ENCODE assay signal across 15 cellular contexts in the genomic region with DNA sequence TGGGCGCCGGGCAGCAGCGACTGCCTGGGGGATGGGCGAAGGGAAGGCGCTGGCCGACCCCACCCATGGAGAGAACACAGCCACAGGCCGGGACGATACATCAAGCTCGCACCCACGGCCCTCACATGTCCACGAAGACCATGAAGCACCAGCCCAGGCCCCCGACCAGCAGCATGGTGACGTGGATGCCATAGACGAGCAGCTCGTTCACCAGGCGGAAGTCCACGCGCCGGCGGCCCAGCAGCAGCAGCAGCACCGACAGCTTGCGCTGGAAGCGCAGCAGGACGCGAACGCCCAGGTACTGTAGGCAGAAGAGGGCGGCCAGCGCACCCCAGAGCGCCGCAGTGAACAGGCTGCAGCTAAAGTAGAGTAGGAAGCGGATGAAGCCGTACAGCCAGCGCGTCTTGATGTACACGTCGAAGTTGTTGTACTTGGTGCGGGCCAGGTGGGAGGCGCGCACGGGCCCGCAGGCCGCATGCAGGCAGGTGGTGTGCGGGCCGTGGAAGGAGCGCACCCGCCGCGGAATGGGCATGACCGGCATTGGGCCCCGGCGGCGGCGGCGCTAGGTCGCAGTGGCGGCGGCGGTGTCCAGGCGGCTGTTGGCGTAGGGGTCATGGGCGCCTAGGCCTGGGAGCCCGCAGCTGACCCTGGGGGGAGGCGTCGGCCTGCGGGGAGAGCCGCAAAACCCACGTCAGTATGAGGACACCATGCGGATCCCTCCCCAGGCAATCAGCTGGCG. TPM values are rescaled to one million over a fixed set of nuclear protein-coding genes. Genes with fewer than 3 reads are reported as not detected.
A peak's percentile ranks its signal among the peaks of the same experiment; 100 is the strongest.
DNase-seq lines count a peak whose midpoint lies in the region; ATAC-seq and TF ChIP-seq lines count a peak whose summit lies in the region.
"Had no signal": no experiment of that assay in that cellular context is flagged by ENCODE, and none has a peak within 500 bp of the region (broad histone marks: within the 10 kb centered on the region; RNA-seq: fewer than 3 reads in every experiment).

No MANE protein-coding gene starts in this region.

- no peak overlapping the region for H2AFZ ChIP-seq in hepatocyte

- TF ChIP-seq CTCF in heart right ventricle (IDR thresholded peaks at IDR 0.05), result no peak
- no peak for TF ChIP-seq CTCF in VCaP (conservative IDR thresholded peaks at IDR 0.05)
- TF ChIP-seq CTCF in hepatocyte (IDR thresholded peaks at IDR 0.05; ENCODE audit: poor library complexity), result no peak

- DNase-seq in heart right ventricle (no peak), cardiac septum (ENCODE audit: low spot score) (no peak), hepatocyte (ENCODE audit: low spot score) (no peak), DMS 273 treated with DMSO at 0.1 percent for 48 hours (lab: John Stamatoyannopoulos, UW) (no peak), G401 (ENCODE audit: low spot score) (no peak)
- DNase-seq: activated effector memory CD4-positive, alpha-beta T cell treated with anti-CD3 and anti-CD28 coated beads, Interleukin-2, amount 50 U/mL, for 16 hours; BE2C; IMR-90; NCI-H69; SJCRH30; stimulated activated CD4-positive, alpha-beta T cell treated with anti-CD3 and anti-CD28 coated beads, Interleukin-4, amount 100 ng/mL, for 4 hours had no signal

- H3K27me3 ChIP-seq in heart right ventricle (no peaks in the 10 kb centered on the region), hepatocyte (no peaks in the 10 kb centered on the region), stomach smooth muscle (ENCODE audit: control insufficient read depth in 1 of 2, insufficient read depth in 2 of 2, low read length in 2 of 2) (no peaks in the 10 kb centered on the region)
- H3K27me3 ChIP-seq: BE2C, SJCRH30 had no signal

- no peaks in the 10 kb centered on the region for H4K20me1 ChIP-seq in hepatocyte (ENCODE audit: insufficient read depth, poor library complexity, severe bottlenecking)

- WGBS in heart right ventricle, 2 donors, result 96 to 97% methylated on average over 69 of the region's 69 CpGs
- WGBS in hepatocyte (ENCODE audit: low lambda C conversion rate, missing lambda C conversion rate), result 98% methylated on average over 66 of the region's 69 CpGs

- H3K36me3 ChIP-seq in heart right ventricle (peaks cover 0 to 33% (median 9%) of the 10 kb centered on the region in 9 donors), hepatocyte (replicated peaks; ENCODE audit: insufficient read depth, low read depth) (no peaks in the 10 kb centered on the region), stomach smooth muscle (ENCODE audit: control insufficient read depth in 2 of 2, insufficient read depth in 2 of 2, low read length in 2 of 2) (peaks cover 4 to 6% of the 10 kb centered on the region in 2 donors)
- H3K36me3 ChIP-seq: SJCRH30 had no signal

- in situ Hi-C loops in G401 (cut with HindIII; ENCODE audit: low sequenced_read_pairs), result no loop called here

- H3K9me2 ChIP-seq in hepatocyte (replicated peaks; ENCODE audit: insufficient read depth), result no peaks in the 10 kb centered on the region

- peaks cover 40% of the 10 kb centered on the region for H3K79me2 ChIP-seq in hepatocyte

- H3K9me3 ChIP-seq in heart right ventricle, result no peaks in the 10 kb centered on the region
- no peaks in the 10 kb centered on the region for H3K9me3 ChIP-seq in hepatocyte (ENCODE audit: low read depth)
- no peaks in the 10 kb centered on the region for H3K9me3 ChIP-seq in stomach smooth muscle (ENCODE audit: control insufficient read depth in 2 of 2, low read length in 2 of 2)
- H3K9me3 ChIP-seq: BE2C, SJCRH30 had no signal

- no peak for ATAC-seq in heart right ventricle
- no peak for ATAC-seq in HG02623 (IDR thresholded peaks at IDR 0.05; ENCODE audit: unreplicated experiment)
- ATAC-seq: esophagus mucosa had no signal

- H3K27ac ChIP-seq in heart right ventricle, result peak overlapping the region in 8 of 10 donors; percentile 86 to 99 (median 97)
- peak overlapping the region; percentile 99 for H3K27ac ChIP-seq in VCaP
- H3K27ac ChIP-seq in hepatocyte, result peak overlapping the region; percentile 98
- H3K27ac ChIP-seq in stomach smooth muscle (ENCODE audit: low read length), result peak overlapping the region; percentile 31
- H3K27ac ChIP-seq: SJCRH30 had no signal

- H3K4me3 ChIP-seq in heart right ventricle, result no peak overlapping the region
- H3K4me3 ChIP-seq in hepatocyte, result no peak overlapping the region
- H3K4me3 ChIP-seq in stomach smooth muscle (ENCODE audit: low read length in 2 of 2), result no peak overlapping the region
- H3K4me3 ChIP-seq: SJCRH30 had no signal

- peak overlapping the region; percentile 99 for H3K4me2 ChIP-seq in hepatocyte

- intact Hi-C loops in heart right ventricle (cut with DNase I) (loop anchor here in 1 of 10 donors (5.0 kb wide), 1 partner anchor 209 kb away; the partner anchor contains the start of gene CAMSAP1), cardiac septum (cut with DNase I) (loop anchor here (5.0 kb wide), 1 partner anchor 209 kb away; the partner anchor contains the start of gene CAMSAP1)

- no peak overlapping the region for H3K9ac ChIP-seq in stomach smooth muscle (ENCODE audit: low read length in 2 of 2)

- H3K4me1 ChIP-seq in heart right ventricle, result peaks cover 2 to 35% (median 24%) of the 10 kb centered on the region in 9 donors
- H3K4me1 ChIP-seq in hepatocyte (ENCODE audit: insufficient read depth), result peaks cover 18% of the 10 kb centered on the region
- peaks cover 32% of the 10 kb centered on the region for H3K4me1 ChIP-seq in stomach smooth muscle (ENCODE audit: control insufficient read depth, insufficient read depth, low read length)
- H3K4me1 ChIP-seq: BE2C had no signal

RNA-seq across cellular contexts. Expression of gene TMEM250, which starts 2.1 kb away (rescaled TPM):
- total RNA-seq in heart right ventricle (10 to 100 TPM; 12.7 to 24.3 (median 15.4) TPM), cardiac septum (19.8 TPM), hepatocyte (32.9 and 37.8 TPM in 2 replicates)
- polyA plus RNA-seq in heart right ventricle (10 to 100 TPM in 1 of 2 donors, 1 to 10 TPM in 1; 9.7 to 26.4 TPM), hepatocyte (45.3 and 47.6 TPM in 2 replicates)
- 48.3 and 51.4 TPM in 2 replicates for total RNA-seq in G401 (2014; rRNA removed; shearing (Covaris generic))

RNA-seq across cellular contexts. Expression of gene NACC2, which starts 21.4 kb away (rescaled TPM):
- 10 to 100 TPM; 32.0 to 55.1 (median 41.1) TPM for total RNA-seq in heart right ventricle
- 10 to 100 TPM; 15.6 to 16.5 TPM for polyA plus RNA-seq in heart right ventricle
- 57.8 TPM for total RNA-seq in cardiac septum
- 12.3 and 13.0 TPM in 2 replicates for total RNA-seq in hepatocyte
- 7.1 and 11.0 TPM in 2 replicates for polyA plus RNA-seq in hepatocyte
- 12.8 and 13.9 TPM in 2 replicates for total RNA-seq in G401 (2014; rRNA removed; shearing (Covaris generic))

Comparison
In these comparisons a context has a peak if more than half of its experiments do, and no peak if none do; other contexts are left out.
1. H3K27ac ChIP-seq: peak in every context shown above with its lines; median percentile 99 in VCaP; 98 in hepatocyte; 97 in heart right ventricle; 31 in stomach smooth muscle.